Comparison of ENCODE assay signal across 6 cellular contexts in genomic region chr17:20455106-20455505, GRCh38. TPM values are rescaled to one million over a fixed set of nuclear protein-coding genes. Genes with fewer than 3 reads are reported as not detected.
"Had no signal": no experiment of that assay in that cellular context is flagged by ENCODE, and none has a peak within 500 bp of the region (broad histone marks: within the 10 kb centered on the region; RNA-seq: fewer than 3 reads in every experiment).

No MANE protein-coding gene starts in this region.

RNA-seq across cellular contexts. Expression of gene LGALS9B, which starts 12.2 kb away (rescaled TPM):
- total RNA-seq: GM23248, H1, H4, H7, H9, HFFc6 had no signal
- polyA plus RNA-seq: GM23248, H1 had no signal
